ENCODE assay signal across 8 cellular contexts in the genomic region with DNA sequence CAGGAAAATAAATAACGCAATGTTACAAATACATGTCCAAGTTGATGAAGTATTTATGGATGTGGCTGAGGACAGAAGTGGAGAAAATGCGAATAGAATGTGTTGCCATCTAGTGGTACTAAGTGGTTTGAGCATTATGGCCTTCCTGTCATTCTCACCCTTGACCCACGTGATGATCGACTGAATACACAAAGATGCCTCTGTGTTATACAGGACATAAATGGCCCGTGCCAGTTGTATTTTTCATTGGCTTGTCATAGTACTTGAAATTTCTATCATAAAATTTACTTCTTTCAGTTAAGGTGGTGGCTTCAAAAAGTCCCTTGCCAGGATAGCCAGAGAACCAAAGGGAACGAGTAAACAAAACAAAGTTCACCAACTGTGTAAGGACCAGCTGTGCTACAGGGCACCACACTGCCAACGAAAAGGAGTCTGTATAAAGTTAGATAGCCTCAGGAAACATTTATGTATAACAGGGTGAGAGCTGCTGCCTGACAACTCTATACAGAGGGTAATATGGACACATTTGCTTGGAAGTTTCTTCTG.
DNase-seq lines count a peak whose midpoint lies in the region; ATAC-seq and TF ChIP-seq lines count a peak whose summit lies in the region.

No MANE protein-coding gene starts in this region.

- H2AFZ ChIP-seq in IMR-90 (replicated peaks; ENCODE audit: low read length, poor library complexity), result no peak overlapping the region

- H3K18ac ChIP-seq in IMR-90 (ENCODE audit: low read depth, low read length), result no peak overlapping the region

- H3K23ac ChIP-seq in IMR-90 (ENCODE audit: low read depth, low read length), result no peak overlapping the region

- H3K4me3 Mint-ChIP-seq in activated CD4-positive, alpha-beta T cell treated with anti-CD3 and anti-CD28 coated beads for 36 hours, result no peak overlapping the region

- H4K20me1 ChIP-seq in IMR-90 (ENCODE audit: insufficient read depth, low read length), result no peaks in the 10 kb centered on the region

- TF ChIP-seq CTCF in IMR-90 (conservative IDR thresholded peaks at IDR 0.05; ENCODE audit: low read depth, low read length), result peak; percentile 61
- peak; percentile 87 for TF ChIP-seq CTCF in Panc1 (IDR thresholded peaks at IDR 0.05)
- TF ChIP-seq CTCF in right lobe of liver (IDR thresholded peaks at IDR 0.05), result peak in 3 of 4 donors; percentile 55 to 85 (median 62)

- in situ Hi-C loops in IMR-90 (cut with MboI; ENCODE audit: low sequenced_read_pairs) (no loop called here), Panc1 (cut with HindIII; ENCODE audit: low pct_unique_long_range_greater_than_20kb, low sequenced_read_pairs) (no loop called here)

- H3K9me1 ChIP-seq in IMR-90 (ENCODE audit: insufficient read depth, low read length), result no peaks in the 10 kb centered on the region; the same call in 1 of the 2 replicates

- no TSS peak for BruUV-seq in IMR-90 (replicated peaks; lab: Mats Ljungman, UMichigan)
- no TSS peak for BruUV-seq in Panc1 (replicated peaks; lab: Mats Ljungman, UMichigan)

- peaks cover 10% of the 10 kb centered on the region for H3K4me1 Mint-ChIP-seq in activated CD4-positive, alpha-beta T cell treated with anti-CD3 and anti-CD28 coated beads for 36 hours

- H3K27ac ChIP-seq in IMR-90 (ENCODE audit: insufficient read depth, low read length), result no peak overlapping the region
- peak overlapping the region; percentile 13; the same call in 1 of the 2 replicates for H3K27ac ChIP-seq in Panc1 (ENCODE audit: low read length)
- no peak overlapping the region for H3K27ac ChIP-seq in right lobe of liver

- H2BK5ac ChIP-seq in IMR-90 (ENCODE audit: low read depth, low read length, poor library complexity, severe bottlenecking), result no peak overlapping the region

- no peaks in the 10 kb centered on the region for H3K36me3 Mint-ChIP-seq in activated CD4-positive, alpha-beta T cell treated with anti-CD3 and anti-CD28 coated beads for 36 hours (ENCODE audit: low read depth)

- peak; percentile 65 for TF ChIP-seq RAD21 in IMR-90 (IDR thresholded peaks at IDR 0.05; ENCODE audit: low read length)

- H3K36me3 ChIP-seq in IMR-90 (ENCODE audit: control insufficient read depth, insufficient read depth, low read length) (no peaks in the 10 kb centered on the region), Panc1 (ENCODE audit: control insufficient read depth, insufficient read depth, low read length) (no peaks in the 10 kb centered on the region), right lobe of liver (no peaks in the 10 kb centered on the region)

- no peak overlapping the region for H3K27ac Mint-ChIP-seq in activated CD4-positive, alpha-beta T cell treated with anti-CD3 and anti-CD28 coated beads for 36 hours

- peak; percentile 96 for ATAC-seq in activated CD4-positive, alpha-beta T cell treated with anti-CD3 and anti-CD28 coated beads for 36 hours
- ATAC-seq in GM21723 (IDR thresholded peaks at IDR 0.05; ENCODE audit: unreplicated experiment) (peak; percentile 87), IMR-90 (ENCODE audit: low read depth) (peak; percentile 85), Panc1 (peak; percentile 97), right lobe of liver (peak; percentile 88 to 99 (median 90))

- H3K4me3 ChIP-seq in IMR-90 (ENCODE audit: insufficient read depth, low read depth, low read length), result no peak overlapping the region
- no peak overlapping the region for H3K4me3 ChIP-seq in Panc1 (ENCODE audit: low read depth in 2 of 2, low read length in 2 of 2)
- H3K4me3 ChIP-seq in right lobe of liver, result no peak overlapping the region

- no peak overlapping the region for H4K5ac ChIP-seq in IMR-90 (ENCODE audit: low read depth, low read length)

- no peak overlapping the region for H3K56ac ChIP-seq in IMR-90 (ENCODE audit: extremely low read depth, insufficient read depth, low read length)

- H2BK20ac ChIP-seq in IMR-90 (ENCODE audit: low read depth, low read length), result no peak overlapping the region

- no peak overlapping the region for H4K8ac ChIP-seq in IMR-90 (ENCODE audit: low read depth in 2 of 2, low read length in 2 of 2)

- no CpG with 5 or more reads among the region's 7 CpGs for WGBS in IMR-90 (ENCODE audit: extremely low coverage in 2 of 2, insufficient read length in 1 of 2), 2 experiments
- 27% methylated on average over 7 of the region's 7 CpGs for WGBS in right lobe of liver (ENCODE audit: insufficient coverage, low coverage, low lambda C conversion rate, missing lambda C conversion rate)

- H4K91ac ChIP-seq in IMR-90 (ENCODE audit: insufficient read depth, low read depth, low read length), result no peak overlapping the region

- dilution Hi-C loops in IMR-90 (cut with HindIII; ENCODE audit: low sequenced_read_pairs, unreplicated experiment), result no loop called here

- intact Hi-C loops in activated CD4-positive, alpha-beta T cell treated with anti-CD3 and anti-CD28 coated beads for 36 hours (cut with DNase I, micrococcal nuclease), result loop anchor here (1.0 to 5.0 kb wide), 10 partner anchors 71 to 1170 kb away; a partner anchor contains a TSS
- intact Hi-C loops in IMR-90 (cut with micrococcal nuclease) (loop anchor here (1.0 to 10.0 kb wide), 6 partner anchors 252 to 729 kb away; no protein-coding TSS in a partner anchor), Panc1 (cut with micrococcal nuclease; ENCODE audit: unreplicated experiment) (loop anchor here (2.0 to 5.0 kb wide), 2 partner anchors 184 to 468 kb away; a partner anchor contains a TSS), right lobe of liver (cut with DNase I) (no loop called here)

- H3K4me1 ChIP-seq in IMR-90 (ENCODE audit: control insufficient read depth, insufficient read depth, low read length) (no peaks in the 10 kb centered on the region), Panc1 (ENCODE audit: control insufficient read depth, insufficient read depth, low read length) (peaks cover 6% of the 10 kb centered on the region; the same call in 1 of the 2 replicates), right lobe of liver (peaks cover 0 to 4% (median 0%) of the 10 kb centered on the region in 4 donors)

- POLR2A ChIA-PET in activated CD4-positive, alpha-beta T cell treated with anti-CD3 and anti-CD28 coated beads for 36 hours (lab: Charles Lee), result no interaction called here
- POLR2A ChIA-PET in IMR-90 (lab: Charles Lee; ENCODE audit: unreplicated experiment), result no interaction called here
- POLR2A ChIA-PET in Panc1 (lab: Charles Lee), result no interaction called here

- DNase-seq in activated CD4-positive, alpha-beta T cell treated with anti-CD3 and anti-CD28 coated beads for 36 hours, result peak; percentile 35
- no peak for DNase-seq in activated CD4-positive, alpha-beta T cell treated with anti-CD3 and anti-CD28 coated beads, Interleukin-2, amount 50 U/mL, for 1 hour
- DNase-seq in IMR-90 (peak; percentile 56), Panc1 (ENCODE audit: low read depth, low spot score) (peak; percentile 75), dermis blood vessel endothelial cell (peak; percentile 71), right lobe of liver (no peak), OCI-M2 (lab: John Stamatoyannopoulos, UW; ENCODE audit: unreplicated experiment) (no peak)

- no peak overlapping the region for H2AK5ac ChIP-seq in IMR-90 (ENCODE audit: low read depth, low read length)

- no peaks in the 10 kb centered on the region for H3K9me3 Mint-ChIP-seq in activated CD4-positive, alpha-beta T cell treated with anti-CD3 and anti-CD28 coated beads for 36 hours (ENCODE audit: low read depth)

- H3K27me3 ChIP-seq in IMR-90 (ENCODE audit: control insufficient read depth, insufficient read depth, low read length) (no peaks in the 10 kb centered on the region; the same call in 1 of the 2 replicates), Panc1 (ENCODE audit: control insufficient read depth, insufficient read depth, low read length) (no peaks in the 10 kb centered on the region), right lobe of liver (no peaks in the 10 kb centered on the region)

- TF ChIP-seq POLR2A in IMR-90 (IDR thresholded peaks at IDR 0.05; ENCODE audit: low read depth, low read length) (no peak), right lobe of liver (IDR thresholded peaks at IDR 0.05) (no peak)

- no peaks in the 10 kb centered on the region for H3K27me3 Mint-ChIP-seq in activated CD4-positive, alpha-beta T cell treated with anti-CD3 and anti-CD28 coated beads for 36 hours

- H3K4ac ChIP-seq in IMR-90 (ENCODE audit: low read depth, low read length), result no peak overlapping the region

- H2BK15ac ChIP-seq in IMR-90 (ENCODE audit: low read depth, low read length), result no peak overlapping the region

- H3K14ac ChIP-seq in IMR-90 (replicated peaks; ENCODE audit: low read depth, low read length), result no peak overlapping the region

- H3K9ac ChIP-seq in IMR-90 (ENCODE audit: low read depth, low read length), result no peak overlapping the region

- no peaks in the 10 kb centered on the region for H3K79me1 ChIP-seq in IMR-90 (ENCODE audit: low read depth in 1 of 2, low read length in 2 of 2)

- no peak overlapping the region for H2BK120ac ChIP-seq in IMR-90 (ENCODE audit: low read depth, low read length)

- CTCF ChIA-PET in activated CD4-positive, alpha-beta T cell treated with anti-CD3 and anti-CD28 coated beads for 36 hours (lab: Charles Lee), result interaction anchor here (0.7 to 2.2 kb wide), 10 partner anchors 18 to 480 kb away, joined by 3 to 8 read pairs (median 4); no protein-coding TSS in a partner anchor
- CTCF ChIA-PET in IMR-90 (lab: Yijun Ruan, JAX), result interaction anchor here (0.5 to 1.0 kb wide), 2 partner anchors 71 to 868 kb away, joined by 4 read pairs; no protein-coding TSS in a partner anchor
- CTCF ChIA-PET in Panc1 (lab: Charles Lee), result no interaction called here

- H3K4me2 ChIP-seq in IMR-90 (ENCODE audit: low read depth, low read length), result no peak overlapping the region

- H2AK9ac ChIP-seq in IMR-90 (replicated peaks; ENCODE audit: low read depth, low read length, poor library complexity), result no peak overlapping the region

- no peaks in the 10 kb centered on the region for H3K9me3 ChIP-seq in IMR-90 (ENCODE audit: control insufficient read depth, insufficient read depth, low read length)
- peaks cover 4% of the 10 kb centered on the region; the same call in 1 of the 2 replicates for H3K9me3 ChIP-seq in Panc1 (ENCODE audit: control insufficient read depth, insufficient read depth, low read depth, low read length)
- H3K9me3 ChIP-seq in right lobe of liver, result no peaks in the 10 kb centered on the region

TF ChIP-seq in IMR-90, 13 proteins besides CTCF, POLR2A, EP300 and RAD21 (continues in another document):
- TF ChIP-seq, protein P1, sequence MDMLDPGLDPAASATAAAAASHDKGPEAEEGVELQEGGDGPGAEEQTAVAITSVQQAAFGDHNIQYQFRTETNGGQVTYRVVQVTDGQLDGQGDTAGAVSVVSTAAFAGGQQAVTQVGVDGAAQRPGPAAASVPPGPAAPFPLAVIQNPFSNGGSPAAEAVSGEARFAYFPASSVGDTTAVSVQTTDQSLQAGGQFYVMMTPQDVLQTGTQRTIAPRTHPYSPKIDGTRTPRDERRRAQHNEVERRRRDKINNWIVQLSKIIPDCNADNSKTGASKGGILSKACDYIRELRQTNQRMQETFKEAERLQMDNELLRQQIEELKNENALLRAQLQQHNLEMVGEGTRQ (IDR thresholded peaks at IDR 0.05; ENCODE audit: low read depth, low read length), result peak; percentile 76

Comparison
In these comparisons a context has a peak if more than half of its experiments do, and no peak if none do; other contexts are left out.
1. DNase-seq: peak in activated CD4-positive, alpha-beta T cell treated with anti-CD3 and anti-CD28 coated beads for 36 hours (single experiment), IMR-90 (single experiment), Panc1 (single experiment) and dermis blood vessel endothelial cell (single experiment); none in activated CD4-positive, alpha-beta T cell treated with anti-CD3 and anti-CD28 coated beads, Interleukin-2, amount 50 U/mL, for 1 hour (single experiment), right lobe of liver (0 of 3) and OCI-M2 (single experiment).
2. intact Hi-C loops: an anchor here in activated CD4-positive, alpha-beta T cell treated with anti-CD3 and anti-CD28 coated beads for 36 hours (1.0 to 5.0 kb wide), IMR-90 (1.0 to 10.0 kb wide) and Panc1 (2.0 to 5.0 kb wide); none called in right lobe of liver.
3. Peak in every context shown above with its lines, with median percentiles within 50 percentile points of each other: ATAC-seq and CTCF ChIP-seq.